ENCODE assay signal across 9 cellular contexts in genomic region chr6:41488392-41489129, GRCh38. TPM values are rescaled to one million over a fixed set of nuclear protein-coding genes. Genes with fewer than 3 reads are reported as not detected.
DNase-seq lines count a peak whose midpoint lies in the region; ATAC-seq, FAIRE-seq and TF ChIP-seq lines count a peak whose summit lies in the region.
"Had no signal": no experiment of that assay in that cellular context is flagged by ENCODE, and none has a peak within 500 bp of the region (broad histone marks: within the 10 kb centered on the region; RNA-seq: fewer than 3 reads in every experiment).

No MANE protein-coding gene starts in this region.

- H3K27ac Mint-ChIP-seq in activated T-cell treated with anti-CD3 and anti-CD28 coated beads, Interleukin-2, amount 50 U/mL, for 24 hours, result no peak overlapping the region

- DNase-seq in GM03348 (ENCODE audit: low spot score) (peak; percentile 47), HTR-8/SVneo (ENCODE audit: insufficient read length, low spot score) (peak; percentile 92), bronchial epithelial cell (ENCODE audit: low read depth) (peak; percentile 45), non-pigmented ciliary epithelial cell (ENCODE audit: low read depth) (peak; percentile 82)
- DNase-seq in activated effector memory CD4-positive, alpha-beta T cell treated with Interleukin-2 at 50 U/mL for 16 hours, result no peak
- DNase-seq in activated T-cell treated with anti-CD3 and anti-CD28 coated beads, Interleukin-2, amount 50 U/mL, for 24 hours, result no peak
- DNase-seq: NCI-H1930 had no signal

- H3K4me3 Mint-ChIP-seq in activated T-cell treated with anti-CD3 and anti-CD28 coated beads, Interleukin-2, amount 50 U/mL, for 24 hours, result no peak overlapping the region

- H3K36me3 Mint-ChIP-seq in activated T-cell treated with anti-CD3 and anti-CD28 coated beads, Interleukin-2, amount 50 U/mL, for 24 hours (ENCODE audit: low read depth), result no peaks in the 10 kb centered on the region

- H3K4me1 Mint-ChIP-seq in activated T-cell treated with anti-CD3 and anti-CD28 coated beads, Interleukin-2, amount 50 U/mL, for 24 hours (ENCODE audit: low read depth), result no peaks in the 10 kb centered on the region

- H3K27me3 ChIP-seq in bronchial epithelial cell (ENCODE audit: control insufficient read depth, insufficient read depth, low read length), result peaks cover 2% of the 10 kb centered on the region

- H3K9me3 Mint-ChIP-seq in activated T-cell treated with anti-CD3 and anti-CD28 coated beads, Interleukin-2, amount 50 U/mL, for 24 hours, result no peaks in the 10 kb centered on the region

- no peak for TF ChIP-seq CTCF in bronchial epithelial cell (IDR thresholded peaks at IDR 0.05; ENCODE audit: insufficient read depth, low read length, severe bottlenecking)

- FAIRE-seq in HTR-8/SVneo (lab: Jason Lieb, UNC) (peak; percentile 86), bronchial epithelial cell (lab: Jason Lieb, UNC) (no peak)

- H3K36me3 ChIP-seq in bronchial epithelial cell (ENCODE audit: control insufficient read depth, insufficient read depth, low read length), result no peaks in the 10 kb centered on the region

- no peak for ATAC-seq in HG03039 (IDR thresholded peaks at IDR 0.05; ENCODE audit: unreplicated experiment)
- ATAC-seq in GM18519 (IDR thresholded peaks at IDR 0.05; ENCODE audit: low FRiP score, unreplicated experiment), result no peak

- no peak overlapping the region for H3K4me3 ChIP-seq in bronchial epithelial cell (ENCODE audit: low read depth, low read length)

- peaks cover 25% of the 10 kb centered on the region for H3K27me3 Mint-ChIP-seq in activated T-cell treated with anti-CD3 and anti-CD28 coated beads, Interleukin-2, amount 50 U/mL, for 24 hours

RNA-seq across cellular contexts. Expression of gene FOXP4, which starts 57.6 kb away (rescaled TPM):
- total RNA-seq in bronchial epithelial cell, result 2.1 and 2.3 TPM in 2 replicates

Comparison
In these comparisons a context has a peak if more than half of its experiments do, and no peak if none do; other contexts are left out.
1. DNase-seq: peak in GM03348 (single experiment), HTR-8/SVneo (single experiment), bronchial epithelial cell (single experiment) and non-pigmented ciliary epithelial cell (single experiment); none in activated effector memory CD4-positive, alpha-beta T cell treated with Interleukin-2 at 50 U/mL for 16 hours (single experiment) and activated T-cell treated with anti-CD3 and anti-CD28 coated beads, Interleukin-2, amount 50 U/mL, for 24 hours (single experiment).